Comparison of ENCODE assay signal across 1 cellular context in the genomic region with DNA sequence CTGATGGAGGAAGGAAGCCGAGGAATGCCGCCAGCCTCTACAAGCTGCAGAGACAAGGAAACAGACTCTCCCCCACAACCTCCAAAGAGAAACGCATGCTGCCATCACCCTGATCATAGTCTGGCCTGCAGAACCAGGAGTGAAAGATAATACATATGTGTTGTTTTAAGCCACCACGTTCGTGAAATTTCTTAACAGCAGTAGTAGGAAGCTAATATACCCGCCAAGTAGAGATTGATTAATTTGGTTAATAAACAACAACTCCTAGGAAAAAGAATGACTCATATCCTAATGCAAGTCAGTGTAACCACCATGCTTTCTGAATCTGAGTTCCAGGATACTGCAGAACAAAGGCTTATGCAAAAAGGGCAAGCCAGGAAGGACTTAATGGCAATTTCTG.
TF ChIP-seq lines count a peak whose summit lies in the region.

No MANE protein-coding gene starts in this region.

TF ChIP-seq in SK-N-SH, 30 proteins besides CTCF, POLR2A, EP300 and RAD21:
- no peak for TF ChIP-seq CHD2 (IDR thresholded peaks at IDR 0.05; ENCODE audit: low read length, partially characterized antibody)
- TF ChIP-seq, protein P1, sequence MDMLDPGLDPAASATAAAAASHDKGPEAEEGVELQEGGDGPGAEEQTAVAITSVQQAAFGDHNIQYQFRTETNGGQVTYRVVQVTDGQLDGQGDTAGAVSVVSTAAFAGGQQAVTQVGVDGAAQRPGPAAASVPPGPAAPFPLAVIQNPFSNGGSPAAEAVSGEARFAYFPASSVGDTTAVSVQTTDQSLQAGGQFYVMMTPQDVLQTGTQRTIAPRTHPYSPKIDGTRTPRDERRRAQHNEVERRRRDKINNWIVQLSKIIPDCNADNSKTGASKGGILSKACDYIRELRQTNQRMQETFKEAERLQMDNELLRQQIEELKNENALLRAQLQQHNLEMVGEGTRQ (IDR thresholded peaks at IDR 0.05; ENCODE audit: borderline replicate concordance, low read depth, low read length) = no peak
- TF ChIP-seq SMC3 (IDR thresholded peaks at IDR 0.05; ENCODE audit: low read depth, low read length) = no peak
- no peak for TF ChIP-seq GATA2 (CRISPR knock-in tag; IDR thresholded peaks at IDR 0.05)
- TF ChIP-seq MXI1 (IDR thresholded peaks at IDR 0.05; ENCODE audit: low read depth, low read length) = no peak
- TF ChIP-seq, protein P2, sequence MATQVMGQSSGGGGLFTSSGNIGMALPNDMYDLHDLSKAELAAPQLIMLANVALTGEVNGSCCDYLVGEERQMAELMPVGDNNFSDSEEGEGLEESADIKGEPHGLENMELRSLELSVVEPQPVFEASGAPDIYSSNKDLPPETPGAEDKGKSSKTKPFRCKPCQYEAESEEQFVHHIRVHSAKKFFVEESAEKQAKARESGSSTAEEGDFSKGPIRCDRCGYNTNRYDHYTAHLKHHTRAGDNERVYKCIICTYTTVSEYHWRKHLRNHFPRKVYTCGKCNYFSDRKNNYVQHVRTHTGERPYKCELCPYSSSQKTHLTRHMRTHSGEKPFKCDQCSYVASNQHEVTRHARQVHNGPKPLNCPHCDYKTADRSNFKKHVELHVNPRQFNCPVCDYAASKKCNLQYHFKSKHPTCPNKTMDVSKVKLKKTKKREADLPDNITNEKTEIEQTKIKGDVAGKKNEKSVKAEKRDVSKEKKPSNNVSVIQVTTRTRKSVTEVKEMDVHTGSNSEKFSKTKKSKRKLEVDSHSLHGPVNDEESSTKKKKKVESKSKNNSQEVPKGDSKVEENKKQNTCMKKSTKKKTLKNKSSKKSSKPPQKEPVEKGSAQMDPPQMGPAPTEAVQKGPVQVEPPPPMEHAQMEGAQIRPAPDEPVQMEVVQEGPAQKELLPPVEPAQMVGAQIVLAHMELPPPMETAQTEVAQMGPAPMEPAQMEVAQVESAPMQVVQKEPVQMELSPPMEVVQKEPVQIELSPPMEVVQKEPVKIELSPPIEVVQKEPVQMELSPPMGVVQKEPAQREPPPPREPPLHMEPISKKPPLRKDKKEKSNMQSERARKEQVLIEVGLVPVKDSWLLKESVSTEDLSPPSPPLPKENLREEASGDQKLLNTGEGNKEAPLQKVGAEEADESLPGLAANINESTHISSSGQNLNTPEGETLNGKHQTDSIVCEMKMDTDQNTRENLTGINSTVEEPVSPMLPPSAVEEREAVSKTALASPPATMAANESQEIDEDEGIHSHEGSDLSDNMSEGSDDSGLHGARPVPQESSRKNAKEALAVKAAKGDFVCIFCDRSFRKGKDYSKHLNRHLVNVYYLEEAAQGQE (IDR thresholded peaks at IDR 0.05; ENCODE audit: low read depth, low read length) = no peak
- TF ChIP-seq FOXJ3 (CRISPR knock-in tag; IDR thresholded peaks at IDR 0.05) = no peak
- no peak for TF ChIP-seq RCOR1 (IDR thresholded peaks at IDR 0.05; ENCODE audit: low read length)
- no peak for TF ChIP-seq SIN3A (IDR thresholded peaks at IDR 0.05; ENCODE audit: borderline replicate concordance, low read depth, low read length)
- TF ChIP-seq, protein P3, sequence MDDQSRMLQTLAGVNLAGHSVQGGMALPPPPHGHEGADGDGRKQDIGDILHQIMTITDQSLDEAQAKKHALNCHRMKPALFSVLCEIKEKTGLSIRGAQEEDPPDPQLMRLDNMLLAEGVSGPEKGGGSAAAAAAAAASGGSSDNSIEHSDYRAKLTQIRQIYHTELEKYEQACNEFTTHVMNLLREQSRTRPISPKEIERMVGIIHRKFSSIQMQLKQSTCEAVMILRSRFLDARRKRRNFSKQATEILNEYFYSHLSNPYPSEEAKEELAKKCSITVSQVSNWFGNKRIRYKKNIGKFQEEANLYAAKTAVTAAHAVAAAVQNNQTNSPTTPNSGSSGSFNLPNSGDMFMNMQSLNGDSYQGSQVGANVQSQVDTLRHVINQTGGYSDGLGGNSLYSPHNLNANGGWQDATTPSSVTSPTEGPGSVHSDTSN (IDR thresholded peaks at IDR 0.05) = peak; percentile 68; the same call in 1 of the 2 replicates
- peak; percentile 51; the same call in 1 of the 2 replicates for TF ChIP-seq YY1 (IDR thresholded peaks at IDR 0.05; ENCODE audit: low read depth)
- TF ChIP-seq GABPA (IDR thresholded peaks at IDR 0.05; ENCODE audit: low read depth) = no peak
- TF ChIP-seq ELF1 (IDR thresholded peaks at IDR 0.05) = no peak
- TF ChIP-seq TAF1 (IDR thresholded peaks at IDR 0.05; ENCODE audit: borderline replicate concordance, low read depth, low read length) = no peak
- TF ChIP-seq POLR2AphosphoS5 (IDR thresholded peaks at IDR 0.05; ENCODE audit: low read depth, low read length) = no peak
- TF ChIP-seq RXRA (IDR thresholded peaks at IDR 0.05; ENCODE audit: borderline replicate concordance, low read depth) = peak; percentile 34; the same call in 1 of the 2 replicates
- TF ChIP-seq NFIC (IDR thresholded peaks at IDR 0.05; ENCODE audit: borderline replicate concordance) = peak; percentile 47; the same call in 1 of the 2 replicates
- TF ChIP-seq, protein P4, sequence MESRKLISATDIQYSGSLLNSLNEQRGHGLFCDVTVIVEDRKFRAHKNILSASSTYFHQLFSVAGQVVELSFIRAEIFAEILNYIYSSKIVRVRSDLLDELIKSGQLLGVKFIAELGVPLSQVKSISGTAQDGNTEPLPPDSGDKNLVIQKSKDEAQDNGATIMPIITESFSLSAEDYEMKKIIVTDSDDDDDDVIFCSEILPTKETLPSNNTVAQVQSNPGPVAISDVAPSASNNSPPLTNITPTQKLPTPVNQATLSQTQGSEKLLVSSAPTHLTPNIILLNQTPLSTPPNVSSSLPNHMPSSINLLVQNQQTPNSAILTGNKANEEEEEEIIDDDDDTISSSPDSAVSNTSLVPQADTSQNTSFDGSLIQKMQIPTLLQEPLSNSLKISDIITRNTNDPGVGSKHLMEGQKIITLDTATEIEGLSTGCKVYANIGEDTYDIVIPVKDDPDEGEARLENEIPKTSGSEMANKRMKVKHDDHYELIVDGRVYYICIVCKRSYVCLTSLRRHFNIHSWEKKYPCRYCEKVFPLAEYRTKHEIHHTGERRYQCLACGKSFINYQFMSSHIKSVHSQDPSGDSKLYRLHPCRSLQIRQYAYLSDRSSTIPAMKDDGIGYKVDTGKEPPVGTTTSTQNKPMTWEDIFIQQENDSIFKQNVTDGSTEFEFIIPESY (IDR thresholded peaks at IDR 0.05; ENCODE audit: borderline replicate concordance, low read depth) = no peak
- TF ChIP-seq NRF1 (IDR thresholded peaks at IDR 0.05; ENCODE audit: low read depth, low read length) = no peak
- TF ChIP-seq JUND (IDR thresholded peaks at IDR 0.05) = peak; percentile 78
- TF ChIP-seq RFX5 (IDR thresholded peaks at IDR 0.05; ENCODE audit: low read length) = no peak
- peak; percentile 75 for TF ChIP-seq TCF12 (IDR thresholded peaks at IDR 0.05)
- no peak for TF ChIP-seq MEF2A (IDR thresholded peaks at IDR 0.05; ENCODE audit: borderline replicate concordance, low read depth)
- no peak for TF ChIP-seq EZH2phosphoT487 (IDR thresholded peaks at IDR 0.05; ENCODE audit: borderline replicate concordance, low read depth)
- TF ChIP-seq, protein P5, sequence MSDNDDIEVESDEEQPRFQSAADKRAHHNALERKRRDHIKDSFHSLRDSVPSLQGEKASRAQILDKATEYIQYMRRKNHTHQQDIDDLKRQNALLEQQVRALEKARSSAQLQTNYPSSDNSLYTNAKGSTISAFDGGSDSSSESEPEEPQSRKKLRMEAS (IDR thresholded peaks at IDR 0.05; ENCODE audit: low read depth) = peak; percentile 58
- no peak for TF ChIP-seq TEAD4 (IDR thresholded peaks at IDR 0.05; ENCODE audit: borderline replicate concordance, insufficient read depth)
- TF ChIP-seq, protein P6, sequence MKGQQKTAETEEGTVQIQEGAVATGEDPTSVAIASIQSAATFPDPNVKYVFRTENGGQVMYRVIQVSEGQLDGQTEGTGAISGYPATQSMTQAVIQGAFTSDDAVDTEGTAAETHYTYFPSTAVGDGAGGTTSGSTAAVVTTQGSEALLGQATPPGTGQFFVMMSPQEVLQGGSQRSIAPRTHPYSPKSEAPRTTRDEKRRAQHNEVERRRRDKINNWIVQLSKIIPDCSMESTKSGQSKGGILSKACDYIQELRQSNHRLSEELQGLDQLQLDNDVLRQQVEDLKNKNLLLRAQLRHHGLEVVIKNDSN (IDR thresholded peaks at IDR 0.05; ENCODE audit: borderline replicate concordance, low read depth) = no peak
- TF ChIP-seq, protein P7, sequence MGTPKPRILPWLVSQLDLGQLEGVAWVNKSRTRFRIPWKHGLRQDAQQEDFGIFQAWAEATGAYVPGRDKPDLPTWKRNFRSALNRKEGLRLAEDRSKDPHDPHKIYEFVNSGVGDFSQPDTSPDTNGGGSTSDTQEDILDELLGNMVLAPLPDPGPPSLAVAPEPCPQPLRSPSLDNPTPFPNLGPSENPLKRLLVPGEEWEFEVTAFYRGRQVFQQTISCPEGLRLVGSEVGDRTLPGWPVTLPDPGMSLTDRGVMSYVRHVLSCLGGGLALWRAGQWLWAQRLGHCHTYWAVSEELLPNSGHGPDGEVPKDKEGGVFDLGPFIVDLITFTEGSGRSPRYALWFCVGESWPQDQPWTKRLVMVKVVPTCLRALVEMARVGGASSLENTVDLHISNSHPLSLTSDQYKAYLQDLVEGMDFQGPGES (IDR thresholded peaks at IDR 0.05; ENCODE audit: low read depth, low read length) = no peak
- no peak for TF ChIP-seq FOXM1 (IDR thresholded peaks at IDR 0.05; ENCODE audit: low read depth)
- TF ChIP-seq FOSL2 (IDR thresholded peaks at IDR 0.05; ENCODE audit: borderline replicate concordance, low read depth) = peak; percentile 76
